ENCODE assay signal across 8 cellular contexts in genomic region chr12:27780612-27781408, GRCh38. TPM values are rescaled to one million over a fixed set of nuclear protein-coding genes. Genes with fewer than 3 reads are reported as not detected.
DNase-seq lines count a peak whose midpoint lies in the region; ATAC-seq, FAIRE-seq and TF ChIP-seq lines count a peak whose summit lies in the region.

No MANE protein-coding gene starts in this region.

- WGBS in HepG2 (ENCODE audit: low lambda C conversion rate) = 40% methylated on average over 4 of the region's 27 CpGs

- 0 out of 4 replicates have a peak, but pooled peaks of 1 of the 2 experiments have one; percentile 1 for TF ChIP-seq POLR2A in HepG2 (IDR thresholded peaks at IDR 0.05; ENCODE audit: insufficient read depth in 1 of 2, low read depth in 2 of 2, low read length in 2 of 2)

- H3K27ac Mint-ChIP-seq in stimulated activated naive CD8-positive, alpha-beta T cell treated with anti-CD3 and anti-CD28 coated beads, Interleukin-15, Interleukin-2, amounts not matched to agents 100 ng/mL and 50 ng/mL, for 24 hours = peak overlapping the region; percentile 80

- intact Hi-C loops in HepG2 (cut with micrococcal nuclease; ENCODE audit: unreplicated experiment) = no loop called here

- peak overlapping the region; percentile 94 for H2AFZ ChIP-seq in DND-41 (ENCODE audit: low read depth, low read length)
- no peak overlapping the region for H2AFZ ChIP-seq in HepG2 (ENCODE audit: low read length)

- no peaks in the 10 kb centered on the region for H3K27me3 ChIP-seq in DND-41 (ENCODE audit: insufficient read depth, low read length, poor library complexity)
- H3K27me3 ChIP-seq in HepG2 (ENCODE audit: control insufficient read depth in 1 of 2, insufficient read depth in 2 of 2, low read length in 2 of 2) = no peaks in the 10 kb centered on the region

- H3K4me3 ChIP-seq in DND-41 (ENCODE audit: low read depth in 1 of 2, low read length in 2 of 2) = peak overlapping the region; percentile 52 to 78
- H3K4me3 ChIP-seq in HepG2 (replicated peaks in 1 of 3; ENCODE audit: insufficient read depth in 1 of 3, low read depth in 2 of 3, low read length in 3 of 3) = peak overlapping the region; percentile 86 to 91 (median 89)

- peak; percentile 43 for FAIRE-seq in HepG2 (lab: Jason Lieb, UNC)

- H3K79me2 ChIP-seq in DND-41 (ENCODE audit: insufficient read depth, low read length) (peaks cover 65% of the 10 kb centered on the region), HepG2 (ENCODE audit: insufficient read depth, low read length) (peaks cover 27% of the 10 kb centered on the region)

- H3K36me3 Mint-ChIP-seq in stimulated activated naive CD8-positive, alpha-beta T cell treated with anti-CD3 and anti-CD28 coated beads, Interleukin-15, Interleukin-2, amounts not matched to agents 100 ng/mL and 50 ng/mL, for 24 hours (ENCODE audit: low read depth) = peaks cover 28% of the 10 kb centered on the region

- H4K20me1 ChIP-seq in DND-41 (ENCODE audit: insufficient read depth, low read length) (peaks cover 3% of the 10 kb centered on the region; the same call in 1 of the 2 replicates), HepG2 (ENCODE audit: insufficient read depth, low read length) (no peaks in the 10 kb centered on the region)

- BruUV-seq in HepG2 (replicated peaks; lab: Mats Ljungman, UMichigan) = no TSS peak

- ATAC-seq in DND-41 (ENCODE audit: insufficient read depth, low read depth) (peak; percentile 61), GM21367 (IDR thresholded peaks at IDR 0.05; ENCODE audit: unreplicated experiment) (peak; percentile 40), HG03575 (IDR thresholded peaks at IDR 0.05; ENCODE audit: extremely low read depth, insufficient number of reproducible peaks, low FRiP score, unreplicated experiment) (peak; percentile 15), SK-N-SH treated with all-trans-retinoic acid at 6 μM for 48 hours (peak; percentile 46), HepG2 (peak; percentile 75)

- H3K4me1 ChIP-seq in DND-41 (ENCODE audit: insufficient read depth, low read length) = peaks cover 60% of the 10 kb centered on the region
- H3K4me1 ChIP-seq in HepG2 (ENCODE audit: insufficient read depth, low read length) = peaks cover 34% of the 10 kb centered on the region

- H3K27ac ChIP-seq in DND-41 (ENCODE audit: low read length) (peak overlapping the region; percentile 82), caudate nucleus (ENCODE audit: low read depth, low read length) (peak overlapping the region; percentile 80), HepG2 (ENCODE audit: extremely low read length, insufficient read depth, low read length) (peak overlapping the region; percentile 86)

- in situ Hi-C loops in HepG2 (cut with HindIII; ENCODE audit: extremely low pct_ligation_motif_present, low pct_unique_long_range_greater_than_20kb) = no loop called here

- POLR2A ChIA-PET in HepG2 (lab: Yijun Ruan, JAX) = interaction anchor here (1.0 to 1.6 kb wide), 3 partner anchors 7 to 34 kb away, joined by 3 to 4 read pairs (median 3); no protein-coding TSS in a partner anchor

- no peaks in the 10 kb centered on the region for H3K27me3 Mint-ChIP-seq in stimulated activated naive CD8-positive, alpha-beta T cell treated with anti-CD3 and anti-CD28 coated beads, Interleukin-15, Interleukin-2, amounts not matched to agents 100 ng/mL and 50 ng/mL, for 24 hours

- H3K9ac ChIP-seq in DND-41 (ENCODE audit: low read depth, low read length) (peak overlapping the region; percentile 90), HepG2 (ENCODE audit: insufficient read depth, low read depth, low read length) (peak overlapping the region; percentile 82)

- TF ChIP-seq RAD21 in HepG2 (CRISPR knock-in tag; IDR thresholded peaks at IDR 0.05) = no peak

- CTCF ChIA-PET in HepG2 (lab: Yijun Ruan, JAX; ENCODE audit: low intra/inter-chr PET ratio, low total read pairs) = no interaction called here

- H3K9me3 ChIP-seq in DND-41 (ENCODE audit: insufficient read depth, low read length, severe bottlenecking) = no peaks in the 10 kb centered on the region
- H3K9me3 ChIP-seq in HepG2 (ENCODE audit: low read length) = no peaks in the 10 kb centered on the region

- TF ChIP-seq EP300 in HepG2 (IDR thresholded peaks at IDR 0.05; ENCODE audit: low read depth in 2 of 2, low read length in 2 of 2) = no peak
- TF ChIP-seq EP300 in HepG2 (CRISPR knock-in tag; IDR thresholded peaks at IDR 0.05; ENCODE audit: borderline replicate concordance) = no peak

- H3K36me3 ChIP-seq in DND-41 (ENCODE audit: insufficient read depth, low read length) (peaks cover 33% of the 10 kb centered on the region), HepG2 (replicated peaks in 1 of 2; ENCODE audit: control insufficient read depth in 1 of 2, insufficient read depth in 2 of 2, low read length in 2 of 2) (no peaks in the 10 kb centered on the region; a peak in 1 of 5 replicates)

- peak; percentile 45 for TF ChIP-seq CTCF in DND-41 (IDR thresholded peaks at IDR 0.05; ENCODE audit: borderline replicate concordance, extremely low read depth, low read length, poor library complexity, severe bottlenecking)
- no peak for TF ChIP-seq CTCF in HepG2 (CRISPR knock-in tag; IDR thresholded peaks at IDR 0.05)

- no peaks in the 10 kb centered on the region for H3K9me3 Mint-ChIP-seq in stimulated activated naive CD8-positive, alpha-beta T cell treated with anti-CD3 and anti-CD28 coated beads, Interleukin-15, Interleukin-2, amounts not matched to agents 100 ng/mL and 50 ng/mL, for 24 hours

- H3K4me2 ChIP-seq in DND-41 (ENCODE audit: insufficient read depth, low read length) (peak overlapping the region; percentile 96), HepG2 (ENCODE audit: low read depth, low read length) (peak overlapping the region; percentile 94)

- H3K4me3 Mint-ChIP-seq in stimulated activated naive CD8-positive, alpha-beta T cell treated with anti-CD3 and anti-CD28 coated beads, Interleukin-15, Interleukin-2, amounts not matched to agents 100 ng/mL and 50 ng/mL, for 24 hours = peak overlapping the region; percentile 85

- DNase-seq in DND-41 = peak; percentile 59
- peak in 22 of 61 donors; percentile 5 to 76 (median 50) for DNase-seq in caudate nucleus (lab: John Stamatoyannopoulos, UW)
- peak; percentile 20 for DNase-seq in HepG2 (ENCODE audit: low spot score)
- no peak for DNase-seq in central memory CD4-positive, alpha-beta T cell

- H3K4me1 Mint-ChIP-seq in stimulated activated naive CD8-positive, alpha-beta T cell treated with anti-CD3 and anti-CD28 coated beads, Interleukin-15, Interleukin-2, amounts not matched to agents 100 ng/mL and 50 ng/mL, for 24 hours (ENCODE audit: low read depth) = peaks cover 42% of the 10 kb centered on the region

TF ChIP-seq in SK-N-SH treated with all-trans-retinoic acid at 6 μM for 48 hours, 23 proteins besides CTCF, POLR2A, EP300 and RAD21 (continues in another document):
- no peak for TF ChIP-seq ZFP30 (CRISPR knock-in tag; IDR thresholded peaks at IDR 0.05)

RNA-seq across cellular contexts. Expression of gene MANSC4, which starts 0.8 kb away (rescaled TPM):
- not detected in 2 replicates for total RNA-seq in HepG2 (2016; rRNA removed; fragmentation: Illumina TruSeq; extraction: Trizol)
- not detected in 2 replicates for total RNA-seq in HepG2 (2016; cell fraction: cytosol; rRNA removed; fragmentation: Illumina TruSeq; extraction: Trizol; ENCODE audit: low read depth)
- not detected in 2 replicates for total RNA-seq in HepG2 (2016; cell fraction: insoluble cytoplasmic fraction; rRNA removed; fragmentation: Illumina TruSeq; extraction: Trizol)
- total RNA-seq in HepG2 (2016; cell fraction: membrane; rRNA removed; fragmentation: Illumina TruSeq; extraction: Trizol) = not detected in 2 replicates
- total RNA-seq in HepG2 (2016; cell fraction: nucleus; rRNA removed; fragmentation: Illumina TruSeq; extraction: Trizol) = not detected in 2 replicates
- polyA plus RNA-seq in HepG2 (2011; rRNA removed) = not detected in 2 replicates
- not detected in 2 replicates for polyA plus RNA-seq in HepG2 (2011; cell fraction: cytosol; rRNA removed)
- not detected in 2 replicates for polyA plus RNA-seq in HepG2 (2011; cell fraction: nucleus; rRNA removed)
- polyA plus RNA-seq in HepG2 (2012) = not detected in 2 replicates
- polyA plus RNA-seq in HepG2 (2016; cell fraction: cytosol; fragmentation: Illumina TruSeq; extraction: Trizol; ENCODE audit: low read depth) = not detected in 2 replicates
- polyA plus RNA-seq in HepG2 (2016; cell fraction: insoluble cytoplasmic fraction; fragmentation: Illumina TruSeq; extraction: Trizol; ENCODE audit: low read depth) = not detected in 2 replicates
- polyA plus RNA-seq in HepG2 (2016; cell fraction: membrane; fragmentation: Illumina TruSeq; extraction: Trizol; ENCODE audit: low read depth) = not detected in 2 replicates
- polyA plus RNA-seq in HepG2 (2016; cell fraction: nucleus; fragmentation: Illumina TruSeq; extraction: Trizol; ENCODE audit: insufficient read depth, low read depth) = not detected in 2 replicates
- not detected in 2 replicates for polyA minus RNA-seq in HepG2 (2011; rRNA and poly(A)+ RNA removed; ENCODE audit: low replicate concordance)
- not detected in 2 replicates for polyA minus RNA-seq in HepG2 (2011; cell fraction: cytosol; rRNA and poly(A)+ RNA removed)
- polyA minus RNA-seq in HepG2 (2011; cell fraction: nucleus; rRNA and poly(A)+ RNA removed) = not detected in 2 replicates

RNA-seq across cellular contexts. Expression of gene KLHL42, which starts 0.8 kb away (rescaled TPM):
- 7.9 and 14.0 TPM in 2 replicates for total RNA-seq in HepG2 (2016; rRNA removed; fragmentation: Illumina TruSeq; extraction: Trizol)
- total RNA-seq in HepG2 (2016; cell fraction: cytosol; rRNA removed; fragmentation: Illumina TruSeq; extraction: Trizol; ENCODE audit: low read depth) = 2.3 and 2.6 TPM in 2 replicates
- total RNA-seq in HepG2 (2016; cell fraction: insoluble cytoplasmic fraction; rRNA removed; fragmentation: Illumina TruSeq; extraction: Trizol) = 8.7 and 13.3 TPM in 2 replicates
- total RNA-seq in HepG2 (2016; cell fraction: membrane; rRNA removed; fragmentation: Illumina TruSeq; extraction: Trizol) = 5.1 TPM in 2 replicates
- total RNA-seq in HepG2 (2016; cell fraction: nucleus; rRNA removed; fragmentation: Illumina TruSeq; extraction: Trizol) = 15.7 and 18.7 TPM in 2 replicates
- polyA plus RNA-seq in HepG2 (2011; rRNA removed) = 13.5 and 15.5 TPM in 2 replicates
- 7.4 and 8.0 TPM in 2 replicates for polyA plus RNA-seq in HepG2 (2011; cell fraction: cytosol; rRNA removed)
- polyA plus RNA-seq in HepG2 (2011; cell fraction: nucleus; rRNA removed) = 38.3 and 39.4 TPM in 2 replicates
- polyA plus RNA-seq in HepG2 (2012) = 6.4 and 7.7 TPM in 2 replicates
- 2.2 TPM in 2 replicates for polyA plus RNA-seq in HepG2 (2016; cell fraction: cytosol; fragmentation: Illumina TruSeq; extraction: Trizol; ENCODE audit: low read depth)
- polyA plus RNA-seq in HepG2 (2016; cell fraction: insoluble cytoplasmic fraction; fragmentation: Illumina TruSeq; extraction: Trizol; ENCODE audit: low read depth) = 6.6 and 6.8 TPM in 2 replicates
- 3.8 and 4.2 TPM in 2 replicates for polyA plus RNA-seq in HepG2 (2016; cell fraction: membrane; fragmentation: Illumina TruSeq; extraction: Trizol; ENCODE audit: low read depth)
- 24.1 and 25.1 TPM in 2 replicates for polyA plus RNA-seq in HepG2 (2016; cell fraction: nucleus; fragmentation: Illumina TruSeq; extraction: Trizol; ENCODE audit: insufficient read depth, low read depth)
- polyA minus RNA-seq in HepG2 (2011; rRNA and poly(A)+ RNA removed; ENCODE audit: low replicate concordance) = 30.9 and 54.6 TPM in 2 replicates
- 6.9 and 7.9 TPM in 2 replicates for polyA minus RNA-seq in HepG2 (2011; cell fraction: cytosol; rRNA and poly(A)+ RNA removed)
- 45.6 and 57.7 TPM in 2 replicates for polyA minus RNA-seq in HepG2 (2011; cell fraction: nucleus; rRNA and poly(A)+ RNA removed)

Comparison
In these comparisons a context has a peak if more than half of its experiments do, and no peak if none do; other contexts are left out.
1. ATAC-seq: peak in every context shown above with its lines; median percentile 75 in HepG2; 61 in DND-41; 46 in SK-N-SH treated with all-trans-retinoic acid at 6 μM for 48 hours; 40 in GM21367; 15 in HG03575.